Comparison of ENCODE assay signal across 29 cellular contexts in genomic region chr12:31724597-31724996, GRCh38. TPM values are rescaled to one million over a fixed set of nuclear protein-coding genes. Genes with fewer than 3 reads are reported as not detected.
DNase-seq lines count a peak whose midpoint lies in the region; ATAC-seq, FAIRE-seq and TF ChIP-seq lines count a peak whose summit lies in the region.
"Had no signal": no experiment of that assay in that cellular context is flagged by ENCODE, and none has a peak within 500 bp of the region (broad histone marks: within the 10 kb centered on the region; RNA-seq: fewer than 3 reads in every experiment).

No MANE protein-coding gene starts in this region.

- intact Hi-C loops in HepG2 (cut with micrococcal nuclease; ENCODE audit: unreplicated experiment) (loop anchor here (10.0 kb wide), 1 partner anchor 50 kb away; no protein-coding TSS in a partner anchor), K562 (cut with micrococcal nuclease) (no loop called here), vagina (cut with DNase I) (loop anchor here (10.0 kb wide), 1 partner anchor 70 kb away; the partner anchor contains the start of gene ETFBKMT)

- no peaks in the 10 kb centered on the region for H3K9me3 Mint-ChIP-seq in stimulated activated memory B cell treated with anti-CD40 and anti-IgM and Interleukin-4, amounts not matched to agents 10 μg/mL and 1 μg/mL and 100 μg/mL, for 72 hours

- CTCF ChIA-PET in HepG2 (lab: Yijun Ruan, JAX; ENCODE audit: low intra/inter-chr PET ratio, low total read pairs), result no interaction called here
- CTCF ChIA-PET in K562 (lab: Yijun Ruan, JAX; ENCODE audit: low intra/inter-chr PET ratio), result no interaction called here

- H3K4me1 ChIP-seq in liver (ENCODE audit: control insufficient read depth in 4 of 4, insufficient read depth in 4 of 4, low read length in 3 of 4) (peaks cover 0 to 15% (median 11%) of the 10 kb centered on the region in 4 donors), HepG2 (ENCODE audit: insufficient read depth, low read length) (peaks cover 48% of the 10 kb centered on the region), Loucy (ENCODE audit: insufficient read depth, low read length, poor library complexity, severe bottlenecking) (peaks cover 21% of the 10 kb centered on the region), K562 (replicated peaks in 1 of 2; ENCODE audit: control insufficient read depth in 2 of 2, insufficient read depth in 2 of 2, low read length in 2 of 2) (peaks cover 18 to 44% of the 10 kb centered on the region in 2 experiments), vagina (peaks cover 12% of the 10 kb centered on the region)

- no peaks in the 10 kb centered on the region for H3K9me3 ChIP-seq in liver (ENCODE audit: control insufficient read depth in 4 of 4, low read length in 3 of 4)
- H3K9me3 ChIP-seq in HepG2 (ENCODE audit: low read length), result no peaks in the 10 kb centered on the region
- no peaks in the 10 kb centered on the region for H3K9me3 ChIP-seq in Loucy (ENCODE audit: insufficient read depth, low read depth, low read length)
- H3K9me3 ChIP-seq in K562 (replicated peaks; ENCODE audit: control insufficient read depth, insufficient read depth, low read depth, low read length), result no peaks in the 10 kb centered on the region
- no peaks in the 10 kb centered on the region for H3K9me3 ChIP-seq in vagina
- H3K9me3 ChIP-seq: esophagus squamous epithelium, suprapubic skin had no signal

- BruUV-seq in HepG2 (replicated peaks; lab: Mats Ljungman, UMichigan) (no TSS peak), K562 (replicated peaks; lab: Mats Ljungman, UMichigan) (no TSS peak)

- H3K27ac ChIP-seq in liver (ENCODE audit: low read depth in 1 of 2, low read length in 2 of 2) (peak overlapping the region; percentile 17 to 71), HepG2 (ENCODE audit: extremely low read length, insufficient read depth, low read length) (no peak overlapping the region), K562 (ENCODE audit: extremely low read depth, low read depth, low read length) (no peak overlapping the region), vagina (no peak overlapping the region)
- H3K27ac ChIP-seq: C4-2B, esophagus squamous epithelium, ovary, PC-9, suprapubic skin, WERI-Rb-1 had no signal

- no peak overlapping the region for H3K9ac ChIP-seq in liver (ENCODE audit: low read depth in 1 of 2, low read length in 2 of 2)
- H3K9ac ChIP-seq in HepG2 (ENCODE audit: insufficient read depth, low read depth, low read length), result no peak overlapping the region
- H3K9ac ChIP-seq in Loucy (ENCODE audit: low read depth, low read length, poor library complexity, severe bottlenecking), result no peak overlapping the region
- H3K9ac ChIP-seq in K562 (ENCODE audit: insufficient read depth in 1 of 2, low read depth in 2 of 2, low read length in 2 of 2), result 0 out of 4 replicates have a peak overlapping the region, but pooled peaks of 1 of the 2 experiments have one; percentile 4

- H3K27me3 Mint-ChIP-seq in stimulated activated memory B cell treated with anti-CD40 and anti-IgM and Interleukin-4, amounts not matched to agents 10 μg/mL and 1 μg/mL and 100 μg/mL, for 72 hours, result no peaks in the 10 kb centered on the region

- DNase-seq in HepG2 (ENCODE audit: low spot score) (no peak), K562 (ENCODE audit: extremely low read depth in 1 of 4, low spot score in 3 of 4) (no peak), vagina (ENCODE audit: extremely low spot score in 2 of 2) (no peak), middle frontal gyrus (ENCODE audit: extremely low spot score, low spot score) (no peak)
- DNase-seq: activated naive CD4-positive, alpha-beta T cell treated with anti-CD3 and anti-CD28 coated beads, Interleukin-2, amount 50 U/mL, for 16 hours; caudate nucleus; EL; esophagus squamous epithelium; foreskin melanocyte; naive thymus-derived CD4-positive, alpha-beta T cell; NCI-H146; NCI-H2107; NCI-H446 treated with DMSO at 0.1 percent for 48 hours; NCI-H82; ovary; PC-9; SHP77; T-helper 9 cell; WERI-Rb-1 had no signal

- in situ Hi-C loops in HepG2 (cut with HindIII; ENCODE audit: extremely low pct_ligation_motif_present, low pct_unique_long_range_greater_than_20kb) (no loop called here), K562 (cut with MboI) (no loop called here)

- peaks cover 70% of the 10 kb centered on the region for H3K4me1 Mint-ChIP-seq in stimulated activated memory B cell treated with anti-CD40 and anti-IgM and Interleukin-4, amounts not matched to agents 10 μg/mL and 1 μg/mL and 100 μg/mL, for 72 hours

- no peaks in the 10 kb centered on the region for H4K20me1 ChIP-seq in HepG2 (ENCODE audit: insufficient read depth, low read length)
- no peaks in the 10 kb centered on the region for H4K20me1 ChIP-seq in Loucy (ENCODE audit: insufficient read depth, low read length, poor library complexity, severe bottlenecking)
- H4K20me1 ChIP-seq in K562 (replicated peaks; ENCODE audit: control insufficient read depth, insufficient read depth, low read length), result no peaks in the 10 kb centered on the region

- 79% methylated on average over 1 of the region's 1 CpG for WGBS in liver
- WGBS in HepG2 (ENCODE audit: low lambda C conversion rate), result 100% methylated on average over 1 of the region's 1 CpG
- 46% methylated on average over 1 of the region's 1 CpG for WGBS in K562 (ENCODE audit: insufficient coverage, low coverage, missing lambda C conversion rate)

- H3K4me3 Mint-ChIP-seq in stimulated activated memory B cell treated with anti-CD40 and anti-IgM and Interleukin-4, amounts not matched to agents 10 μg/mL and 1 μg/mL and 100 μg/mL, for 72 hours, result no peak overlapping the region

- POLR2A ChIA-PET in HepG2 (lab: Yijun Ruan, JAX), result no interaction called here
- POLR2A ChIA-PET in K562 (lab: Yijun Ruan, JAX), result interaction anchor here (0.6 to 7.7 kb wide), 2 partner anchors 8 to 29 kb away, joined by 3 to 85 read pairs; no protein-coding TSS in a partner anchor

- H3K36me3 ChIP-seq in liver (ENCODE audit: control insufficient read depth in 4 of 4, insufficient read depth in 3 of 4, low read depth in 1 of 4, low read length in 3 of 4) (no peaks in the 10 kb centered on the region), HepG2 (replicated peaks in 1 of 2; ENCODE audit: control insufficient read depth in 1 of 2, insufficient read depth in 2 of 2, low read length in 2 of 2) (no peaks in the 10 kb centered on the region), Loucy (ENCODE audit: insufficient read depth, low read length) (no peaks in the 10 kb centered on the region), K562 (ENCODE audit: control insufficient read depth, insufficient read depth, low read length) (no peaks in the 10 kb centered on the region), vagina (no peaks in the 10 kb centered on the region)
- H3K36me3 ChIP-seq: esophagus squamous epithelium, ovary, suprapubic skin, WERI-Rb-1 had no signal

- TF ChIP-seq POLR2A in HepG2 (IDR thresholded peaks at IDR 0.05; ENCODE audit: insufficient read depth in 1 of 2, low read depth in 2 of 2, low read length in 2 of 2) (no peak), K562 (conservative IDR thresholded peaks at IDR 0.05) (no peak), vagina (IDR thresholded peaks at IDR 0.05) (no peak)

- H3K79me2 ChIP-seq in HepG2 (ENCODE audit: insufficient read depth, low read length), result peaks cover 4% of the 10 kb centered on the region
- peaks cover 10% of the 10 kb centered on the region for H3K79me2 ChIP-seq in Loucy (ENCODE audit: insufficient read depth, low read length)
- H3K79me2 ChIP-seq in K562 (ENCODE audit: control insufficient read depth, insufficient read depth, low read length), result peaks cover 67% of the 10 kb centered on the region

- H3K9me1 ChIP-seq in K562 (ENCODE audit: control insufficient read depth, insufficient read depth, low read length), result no peaks in the 10 kb centered on the region

- ATAC-seq in HepG2, result no peak
- no peak for ATAC-seq in K562
- no peak for ATAC-seq in stimulated activated memory B cell treated with anti-CD40 and anti-IgM and Interleukin-4, amounts not matched to agents 10 μg/mL and 1 μg/mL and 100 μg/mL, for 72 hours
- ATAC-seq in HG03108 (IDR thresholded peaks at IDR 0.05; ENCODE audit: unreplicated experiment), result no peak
- ATAC-seq: GM12878; HCT116; naive thymus-derived CD4-positive, alpha-beta T cell had no signal

- H3K27me3 ChIP-seq in liver (ENCODE audit: control insufficient read depth in 4 of 4, insufficient read depth in 4 of 4, low read length in 3 of 4) (no peaks in the 10 kb centered on the region), HepG2 (ENCODE audit: control insufficient read depth in 1 of 2, insufficient read depth in 2 of 2, low read length in 2 of 2) (no peaks in the 10 kb centered on the region; a peak in 1 of 5 replicates), Loucy (ENCODE audit: insufficient read depth, low read length, poor library complexity, severe bottlenecking) (no peaks in the 10 kb centered on the region), K562 (ENCODE audit: control insufficient read depth in 2 of 2, insufficient read depth in 2 of 2, low read length in 2 of 2) (no peaks in the 10 kb centered on the region), vagina (no peaks in the 10 kb centered on the region)
- H3K27me3 ChIP-seq: esophagus squamous epithelium, ovary, suprapubic skin had no signal

- TF ChIP-seq RAD21 in liver (IDR thresholded peaks at IDR 0.05) (peak in 1 of 2 donors; percentile 8), HepG2 (CRISPR knock-in tag; IDR thresholded peaks at IDR 0.05) (no peak), K562 (CRISPR knock-in tag; conservative IDR thresholded peaks at IDR 0.05 in 1 of 2, IDR thresholded peaks at IDR 0.05 in 1 of 2) (no peak)

- H3F3A ChIP-seq in Loucy (ENCODE audit: low read depth), result no peaks in the 10 kb centered on the region

- H2AFZ ChIP-seq in HepG2 (ENCODE audit: low read length), result no peak overlapping the region
- H2AFZ ChIP-seq in Loucy (ENCODE audit: low read length), result no peak overlapping the region
- H2AFZ ChIP-seq in K562 (ENCODE audit: low read depth, low read length), result no peak overlapping the region
- H2AFZ ChIP-seq: PC-9 had no signal

- H3K4me2 ChIP-seq in HepG2 (ENCODE audit: low read depth, low read length), result no peak overlapping the region
- peak overlapping the region; percentile 23 for H3K4me2 ChIP-seq in Loucy (ENCODE audit: low read depth, low read length, poor library complexity, severe bottlenecking)
- H3K4me2 ChIP-seq in K562 (ENCODE audit: insufficient read depth, low read length), result no peak overlapping the region
- H3K4me2 ChIP-seq: PC-9, smooth muscle cell had no signal

- peaks cover 13% of the 10 kb centered on the region for H3K36me3 Mint-ChIP-seq in stimulated activated memory B cell treated with anti-CD40 and anti-IgM and Interleukin-4, amounts not matched to agents 10 μg/mL and 1 μg/mL and 100 μg/mL, for 72 hours

- TF ChIP-seq CTCF in liver (IDR thresholded peaks at IDR 0.05; ENCODE audit: low read depth, low read length, missing input control) (no peak), HepG2 (CRISPR knock-in tag; IDR thresholded peaks at IDR 0.05) (no peak), Loucy (conservative IDR thresholded peaks at IDR 0.05; ENCODE audit: low read length) (no peak), K562 (IDR thresholded peaks at IDR 0.05 in 2 of 3, conservative IDR thresholded peaks at IDR 0.05 in 1 of 3; ENCODE audit: insufficient read depth in 2 of 3, low read depth in 1 of 3, low read length in 3 of 3) (no peak), vagina (IDR thresholded peaks at IDR 0.05) (no peak)

- FAIRE-seq in HepG2 (lab: Jason Lieb, UNC) (no peak), K562 (lab: Jason Lieb, UNC) (no peak)
- FAIRE-seq: D721Med, GM12878 had no signal

- TF ChIP-seq EP300 in HepG2 (IDR thresholded peaks at IDR 0.05; ENCODE audit: low read depth in 2 of 2, low read length in 2 of 2), result no peak
- no peak for TF ChIP-seq EP300 in HepG2 (CRISPR knock-in tag; IDR thresholded peaks at IDR 0.05; ENCODE audit: borderline replicate concordance)
- no peak for TF ChIP-seq EP300 in K562 (IDR thresholded peaks at IDR 0.05; ENCODE audit: low read length)

- H3K9me2 ChIP-seq in Loucy (replicated peaks; ENCODE audit: low read depth, low read length), result no peaks in the 10 kb centered on the region

- H3K4me3 ChIP-seq in liver (ENCODE audit: low read depth in 1 of 3, low read length in 3 of 3) (no peak overlapping the region), HepG2 (replicated peaks in 1 of 3; ENCODE audit: insufficient read depth in 1 of 3, low read depth in 2 of 3, low read length in 3 of 3) (no peak overlapping the region), Loucy (ENCODE audit: low read length, poor library complexity, severe bottlenecking) (no peak overlapping the region), K562 (no peak overlapping the region), vagina (no peak overlapping the region)
- H3K4me3 ChIP-seq: esophagus squamous epithelium, GM12878, ovary, PC-9, smooth muscle cell, suprapubic skin had no signal

- H3K27ac Mint-ChIP-seq in stimulated activated memory B cell treated with anti-CD40 and anti-IgM and Interleukin-4, amounts not matched to agents 10 μg/mL and 1 μg/mL and 100 μg/mL, for 72 hours, result peak overlapping the region; percentile 88

RNA-seq across cellular contexts. Expression of gene AMN1, which starts 4.2 kb away (rescaled TPM):
- total RNA-seq in liver, result 1 to 10 TPM; 4.9 to 5.2 TPM
- 1 to 10 TPM; 1.9 to 2.6 TPM for polyA plus RNA-seq in liver
- total RNA-seq in HepG2 (2016; rRNA removed; fragmentation: Illumina TruSeq; extraction: Trizol), result 7.5 and 11.3 TPM in 2 replicates
- total RNA-seq in HepG2 (2016; cell fraction: cytosol; rRNA removed; fragmentation: Illumina TruSeq; extraction: Trizol; ENCODE audit: low read depth), result 7.7 and 9.1 TPM in 2 replicates
- 8.3 and 9.6 TPM in 2 replicates for total RNA-seq in HepG2 (2016; cell fraction: insoluble cytoplasmic fraction; rRNA removed; fragmentation: Illumina TruSeq; extraction: Trizol)
- total RNA-seq in HepG2 (2016; cell fraction: membrane; rRNA removed; fragmentation: Illumina TruSeq; extraction: Trizol), result 8.9 and 9.0 TPM in 2 replicates
- 6.7 and 6.8 TPM in 2 replicates for total RNA-seq in HepG2 (2016; cell fraction: nucleus; rRNA removed; fragmentation: Illumina TruSeq; extraction: Trizol)
- 26.3 and 26.5 TPM in 2 replicates for polyA plus RNA-seq in HepG2 (2011; rRNA removed)
- 13.9 and 26.8 TPM in 2 replicates for polyA plus RNA-seq in HepG2 (2011; cell fraction: cytosol; rRNA removed)
- 10.6 and 16.4 TPM in 2 replicates for polyA plus RNA-seq in HepG2 (2011; cell fraction: nucleus; rRNA removed)
- polyA plus RNA-seq in HepG2 (2012), result 20.1 and 34.9 TPM in 2 replicates
- 3.8 and 4.5 TPM in 2 replicates for polyA plus RNA-seq in HepG2 (2016; cell fraction: cytosol; fragmentation: Illumina TruSeq; extraction: Trizol; ENCODE audit: low read depth)
- polyA plus RNA-seq in HepG2 (2016; cell fraction: insoluble cytoplasmic fraction; fragmentation: Illumina TruSeq; extraction: Trizol; ENCODE audit: low read depth), result 9.2 and 10.1 TPM in 2 replicates
- 7.3 and 8.2 TPM in 2 replicates for polyA plus RNA-seq in HepG2 (2016; cell fraction: membrane; fragmentation: Illumina TruSeq; extraction: Trizol; ENCODE audit: low read depth)
- polyA plus RNA-seq in HepG2 (2016; cell fraction: nucleus; fragmentation: Illumina TruSeq; extraction: Trizol; ENCODE audit: insufficient read depth, low read depth), result 8.4 and 8.8 TPM in 2 replicates
- polyA minus RNA-seq in HepG2 (2011; rRNA and poly(A)+ RNA removed; ENCODE audit: low replicate concordance), result 3.4 and 6.6 TPM in 2 replicates
- polyA minus RNA-seq in HepG2 (2011; cell fraction: cytosol; rRNA and poly(A)+ RNA removed), result 9.8 and 12.4 TPM in 2 replicates
- polyA minus RNA-seq in HepG2 (2011; cell fraction: nucleus; rRNA and poly(A)+ RNA removed), result 15.1 and 20.8 TPM in 2 replicates
- 13.1 and 20.6 TPM in 2 replicates for total RNA-seq in K562 (2011; cell fraction: chromatin; rRNA removed; ENCODE audit: low replicate concordance)
- total RNA-seq in K562 (2011; cell fraction: nucleolus; rRNA removed), result 7.5 and 9.8 TPM in 2 replicates
- 12.9 and 18.0 TPM in 2 replicates for total RNA-seq in K562 (2011; cell fraction: nucleoplasm; rRNA removed)
- total RNA-seq in K562 (2014; rRNA removed), result 5.2 and 6.1 TPM in 2 replicates
- 10.3 and 12.4 TPM in 2 replicates for total RNA-seq in K562 (2014; rRNA removed; fragmentation: Illumina TruSeq; extraction: Trizol)
- 7.5 and 7.9 TPM in 2 replicates for total RNA-seq in K562 (2015; rRNA removed; fragmentation: Illumina TruSeq; extraction: Trizol)
- total RNA-seq in K562 (2021), result 5.4 and 8.8 TPM in 2 replicates
- polyA plus RNA-seq in K562 (2011; rRNA removed), result 25.8 and 26.6 TPM in 2 replicates
- 6.7 and 21.0 TPM in 2 replicates for polyA plus RNA-seq in K562 (2011; cell fraction: cytosol; rRNA removed)
- 10.9 and 20.0 TPM in 2 replicates for polyA plus RNA-seq in K562 (2011; cell fraction: nucleus; rRNA removed)
- 6.8 and 13.1 TPM in 2 replicates for polyA plus RNA-seq in K562 (2012)
- 11.4 and 13.3 TPM in 2 replicates for polyA plus RNA-seq in K562 (2014; fragmentation: Illumina TruSeq; extraction: Trizol)
- 10 to 100 TPM; 26.9 to 27.6 TPM for polyA plus RNA-seq in K562 (2014; fragmentation: Nextera tagmentation; extraction: Ambion mirVana)
- polyA plus RNA-seq in K562 (2014; rRNA removed), result 12.8 and 13.0 TPM in 2 replicates
- 18.5 and 19.7 TPM in 2 replicates for polyA minus RNA-seq in K562 (2011; rRNA and poly(A)+ RNA removed)
- polyA minus RNA-seq in K562 (2011; cell fraction: cytosol; rRNA and poly(A)+ RNA removed), result 5.2 and 7.9 TPM in 2 replicates
- 3.0 and 9.9 TPM in 2 replicates for polyA minus RNA-seq in K562 (2011; cell fraction: nucleus; rRNA and poly(A)+ RNA removed)
- total RNA-seq in vagina, result 5.9 TPM

Comparison
In these comparisons a context has a peak if more than half of its experiments do, and no peak if none do; other contexts are left out.
1. H3K27ac ChIP-seq: peak in liver (2 of 2); none in HepG2 (single experiment), K562 (single experiment) and vagina (single experiment).